In the genomic region with DNA sequence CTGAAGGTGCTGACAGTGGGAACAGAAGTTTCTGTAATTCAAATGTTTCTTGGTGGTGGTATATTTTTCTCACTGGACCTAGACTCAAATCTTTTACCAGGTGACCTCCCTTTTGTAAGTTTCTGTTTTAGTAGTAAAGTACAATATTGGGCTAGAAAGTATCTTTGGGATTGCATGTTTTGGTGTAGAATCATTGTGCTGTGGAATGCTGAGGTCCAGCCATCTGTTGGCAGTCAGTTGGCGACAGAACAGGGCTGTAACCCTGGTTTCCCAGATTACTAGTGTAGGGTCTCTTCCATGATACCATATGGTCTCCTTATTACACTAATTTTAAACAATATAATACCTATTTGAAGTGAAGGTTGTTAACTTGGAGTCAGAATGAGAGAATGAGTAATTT, we compare ENCODE assay signal across 11 cellular contexts. TPM values are rescaled to one million over a fixed set of nuclear protein-coding genes. Genes with fewer than 3 reads are reported as not detected.
"Had no signal": no experiment of that assay in that cellular context is flagged by ENCODE, and none has a peak within 500 bp of the region (broad histone marks: within the 10 kb centered on the region; RNA-seq: fewer than 3 reads in every experiment).

No MANE protein-coding gene starts in this region.

RNA-seq across cellular contexts. Expression of gene FABP2, which starts 34.9 kb away (rescaled TPM):
- total RNA-seq: esophagus mucosa, foreskin keratinocyte, kidney epithelial cell, left ventricle myocardium superior, lung, omental fat pad, psoas muscle, skeletal muscle tissue, thoracic aorta, urinary bladder had no signal
- polyA plus RNA-seq: foreskin keratinocyte; lung; naive thymus-derived CD4-positive, alpha-beta T cell; urinary bladder had no signal
